ENCODE assay signal across 11 cellular contexts in the genomic region with DNA sequence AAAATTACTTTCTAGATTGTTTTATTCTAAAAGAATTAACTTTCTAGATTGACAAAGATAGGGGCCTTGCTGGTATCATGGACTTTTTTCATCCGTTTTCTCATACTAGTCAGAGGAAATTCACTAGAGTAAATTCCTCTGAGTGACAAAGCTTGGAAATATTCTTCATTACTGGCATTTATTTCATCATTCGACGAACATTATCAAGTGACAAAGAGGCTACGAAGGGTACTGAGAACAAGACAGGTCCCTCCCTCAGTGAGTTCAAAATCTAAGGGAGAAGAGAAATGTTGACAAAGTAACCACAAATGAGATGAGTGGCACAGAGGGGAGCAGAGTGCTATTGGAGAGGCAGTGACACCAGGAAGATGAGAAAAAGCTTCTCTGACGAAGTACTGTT. TPM values are rescaled to one million over a fixed set of nuclear protein-coding genes. Genes with fewer than 3 reads are reported as not detected.
DNase-seq lines count a peak whose midpoint lies in the region; ATAC-seq and TF ChIP-seq lines count a peak whose summit lies in the region.
"Had no signal": no experiment of that assay in that cellular context is flagged by ENCODE, and none has a peak within 500 bp of the region (broad histone marks: within the 10 kb centered on the region; RNA-seq: fewer than 3 reads in every experiment).

No MANE protein-coding gene starts in this region.

- peak overlapping the region; percentile 99 for H3K27ac Mint-ChIP-seq in chondrocyte (ENCODE audit: unreplicated experiment)

- peak overlapping the region; percentile 87 for H3K27ac ChIP-seq in osteoblast (ENCODE audit: low read depth, low read length)
- H3K27ac ChIP-seq: coronary artery, tibial artery had no signal

- H3K36me3 ChIP-seq in osteoblast (ENCODE audit: insufficient read depth, low read length) (peaks cover 19% of the 10 kb centered on the region), MG63 (peaks cover 70% of the 10 kb centered on the region)

- no peak overlapping the region for H2AFZ ChIP-seq in osteoblast (ENCODE audit: low read length)

- peaks cover 65% of the 10 kb centered on the region for H3K4me1 ChIP-seq in osteoblast (ENCODE audit: insufficient read depth, low read length)

- peak overlapping the region; percentile 31 for H3K4me3 Mint-ChIP-seq in chondrocyte (ENCODE audit: unreplicated experiment)

- peak overlapping the region; percentile 46 for H3K4me2 ChIP-seq in osteoblast (ENCODE audit: insufficient read depth, low read length)

- ATAC-seq in HG03135 (IDR thresholded peaks at IDR 0.05; ENCODE audit: unreplicated experiment): no peak
- no peak for ATAC-seq in GM21529 (IDR thresholded peaks at IDR 0.05; ENCODE audit: unreplicated experiment)
- ATAC-seq in GM18520 (IDR thresholded peaks at IDR 0.05; ENCODE audit: unreplicated experiment): no peak

- H3K4me3 ChIP-seq in osteoblast (ENCODE audit: insufficient read depth, low read length) (no peak overlapping the region), MG63 (no peak overlapping the region)
- H3K4me3 ChIP-seq: coronary artery, tibial artery had no signal

- TF ChIP-seq CTCF in chondrocyte (IDR thresholded peaks at IDR 0.05) (no peak), osteoblast (IDR thresholded peaks at IDR 0.05; ENCODE audit: extremely low read depth, low read depth, low read length) (no peak)

- DNase-seq in Caki2 (ENCODE audit: low read depth) (peak; percentile 38), M059J (ENCODE audit: low read depth) (peak; percentile 92), chondrocyte (ENCODE audit: low spot score) (no peak), osteoblast (ENCODE audit: insufficient read length, low spot score, missing footprints) (peak; percentile 43), MG63 (no peak)
- DNase-seq: NCI-H345, tibial artery had no signal

- no peaks in the 10 kb centered on the region for H3K27me3 Mint-ChIP-seq in chondrocyte (ENCODE audit: low read depth)

- no peaks in the 10 kb centered on the region for H3K9me3 Mint-ChIP-seq in chondrocyte (ENCODE audit: low read depth)

- peaks cover 78% of the 10 kb centered on the region for H3K79me2 ChIP-seq in osteoblast (ENCODE audit: insufficient read depth, low read length)

- H3K36me3 Mint-ChIP-seq in chondrocyte (ENCODE audit: low read depth): peaks cover 5% of the 10 kb centered on the region

- no peaks in the 10 kb centered on the region for H4K20me1 ChIP-seq in osteoblast (ENCODE audit: insufficient read depth, low read length)

- H3K9me3 ChIP-seq in osteoblast (ENCODE audit: low read depth, low read length): no peaks in the 10 kb centered on the region
- H3K9me3 ChIP-seq in MG63: peaks cover 3% of the 10 kb centered on the region; the same call in 1 of the 2 replicates
- H3K9me3 ChIP-seq: tibial artery had no signal

- in situ Hi-C loops in Caki2 (cut with HindIII; ENCODE audit: low pct_unique_long_range_greater_than_20kb, low sequenced_read_pairs): no loop called here

- peaks cover 63% of the 10 kb centered on the region for H3K4me1 Mint-ChIP-seq in chondrocyte (ENCODE audit: low read depth)

- no peaks in the 10 kb centered on the region for H3K27me3 ChIP-seq in osteoblast (ENCODE audit: insufficient read depth, low read length)
- no peaks in the 10 kb centered on the region for H3K27me3 ChIP-seq in MG63
- H3K27me3 ChIP-seq: tibial artery had no signal

RNA-seq across cellular contexts. Expression of a gene that starts 4.3 kb away (rescaled TPM):
- 2.4 and 4.0 TPM in 2 replicates for total RNA-seq in Caki2 (2014; rRNA removed; shearing (Covaris generic); ENCODE audit: low replicate concordance)
- 15.9 and 29.0 TPM in 2 replicates for total RNA-seq in M059J (2014; rRNA removed; shearing (Covaris generic))
- total RNA-seq in chondrocyte: 23.3 to 28.9 TPM (median 24.5 TPM) in 3 replicates
- 94.8 and 96.4 TPM in 2 replicates for total RNA-seq in osteoblast
- 9.4 and 14.2 TPM in 2 replicates for total RNA-seq in MG63 (2014; rRNA removed; shearing (Covaris generic); ENCODE audit: low replicate concordance)

Comparison
In these comparisons a context has a peak if more than half of its experiments do, and no peak if none do; other contexts are left out.
1. DNase-seq: peak in Caki2 (single experiment), M059J (single experiment) and osteoblast (single experiment); none in chondrocyte (single experiment) and MG63 (single experiment).